ENCODE assay signal across 17 cellular contexts in the genomic region with DNA sequence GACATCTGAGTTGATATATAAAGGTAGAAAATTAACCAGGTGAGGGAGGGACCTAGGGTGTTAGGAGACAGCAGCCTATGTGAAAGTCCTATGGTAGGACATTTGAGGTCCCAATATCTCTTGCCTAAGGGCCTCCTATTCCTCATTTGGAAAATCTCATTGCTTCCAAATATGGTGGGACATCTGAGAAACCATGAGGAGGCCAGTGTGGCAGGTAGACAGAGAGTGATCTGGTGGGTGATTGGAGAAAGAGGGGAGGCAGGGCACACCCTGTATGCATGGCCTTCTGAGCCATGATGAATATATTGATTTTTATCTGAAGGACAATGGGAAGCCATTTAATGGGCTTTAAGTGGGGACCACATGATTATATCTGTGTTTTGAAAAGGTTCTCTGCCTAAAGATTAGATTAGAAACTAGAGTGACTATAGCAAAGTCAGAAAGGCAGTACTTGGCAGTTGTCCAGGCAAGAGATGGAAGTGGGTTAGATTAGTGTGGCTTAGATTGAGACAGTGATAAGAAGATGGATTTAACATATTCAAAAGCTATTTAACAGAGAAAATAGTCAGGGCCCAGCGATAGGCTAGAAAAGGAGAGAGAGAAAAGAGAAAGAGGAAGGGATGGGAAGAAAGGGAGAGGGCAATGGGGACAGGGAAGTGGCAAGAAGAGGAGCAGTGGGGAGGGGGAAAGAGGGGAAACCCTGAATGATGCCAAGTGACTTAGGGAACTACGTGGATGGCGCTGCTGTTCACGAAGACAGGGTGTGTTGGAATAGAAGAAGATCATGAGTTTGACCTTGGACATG.
A peak's percentile ranks its signal among the peaks of the same experiment; 100 is the strongest.
DNase-seq lines count a peak whose midpoint lies in the region; ATAC-seq and TF ChIP-seq lines count a peak whose summit lies in the region.
"Had no signal": no experiment of that assay in that cellular context is flagged by ENCODE, and none has a peak within 500 bp of the region (broad histone marks: within the 10 kb centered on the region; RNA-seq: fewer than 3 reads in every experiment).

No MANE protein-coding gene starts in this region.

- no peak overlapping the region for H3K4me2 ChIP-seq in DND-41 (ENCODE audit: insufficient read depth, low read length)

- H3K9ac ChIP-seq in DND-41 (ENCODE audit: low read depth, low read length) = no peak overlapping the region

- ATAC-seq in DND-41 (ENCODE audit: insufficient read depth, low read depth) (peak; percentile 29; the same call in 1 of the 3 replicates), SK-N-SH treated with all-trans-retinoic acid at 6 μM for 48 hours (no peak), HG03108 (IDR thresholded peaks at IDR 0.05; ENCODE audit: unreplicated experiment) (no peak)

- no peaks in the 10 kb centered on the region for H3K4me1 ChIP-seq in DND-41 (ENCODE audit: insufficient read depth, low read length)

- H3K9me3 ChIP-seq in DND-41 (ENCODE audit: insufficient read depth, low read length, severe bottlenecking) = no peaks in the 10 kb centered on the region

- H3K36me3 ChIP-seq in DND-41 (ENCODE audit: insufficient read depth, low read length) = no peaks in the 10 kb centered on the region

- no peaks in the 10 kb centered on the region for H3K79me2 ChIP-seq in DND-41 (ENCODE audit: insufficient read depth, low read length)

- no peak for TF ChIP-seq CTCF in DND-41 (IDR thresholded peaks at IDR 0.05; ENCODE audit: borderline replicate concordance, extremely low read depth, low read length, poor library complexity, severe bottlenecking)

- DNase-seq in DND-41 (peak; percentile 20), NCI-H1105 treated with DMSO at 0.1 percent for 48 hours (lab: John Stamatoyannopoulos, UW) (peak; percentile 88), NCI-H748 (lab: John Stamatoyannopoulos, UW; ENCODE audit: unreplicated experiment) (peak; percentile 80), superior temporal gyrus (ENCODE audit: extremely low spot score) (no peak), medulla oblongata (ENCODE audit: extremely low spot score) (no peak)
- DNase-seq: COR-L47, DMS53, HFFc6, Kasumi-1, MM.1S, NCI-H2029 treated with DMSO at 0.1 percent for 48 hours, NCI-H446 treated with DMSO at 0.1 percent for 48 hours, NCI-H774, SHP77 treated with DMSO at 0.1 percent for 48 hours, SW 1271 had no signal

- H3K27me3 ChIP-seq in DND-41 (ENCODE audit: insufficient read depth, low read length, poor library complexity) = no peaks in the 10 kb centered on the region

- H2AFZ ChIP-seq in DND-41 (ENCODE audit: low read depth, low read length) = no peak overlapping the region

- H3K4me3 ChIP-seq in DND-41 (ENCODE audit: low read depth in 1 of 2, low read length in 2 of 2) = no peak overlapping the region

- no peak overlapping the region for H3K27ac ChIP-seq in DND-41 (ENCODE audit: low read length)

- no peaks in the 10 kb centered on the region for H4K20me1 ChIP-seq in DND-41 (ENCODE audit: insufficient read depth, low read length)

TF ChIP-seq in SK-N-SH treated with all-trans-retinoic acid at 6 μM for 48 hours, 23 proteins besides CTCF, POLR2A, EP300 and RAD21 (continues in another document):
- TF ChIP-seq ZFP30 (CRISPR knock-in tag; IDR thresholded peaks at IDR 0.05) = no peak
- no peak for TF ChIP-seq CSDC2 (CRISPR knock-in tag; IDR thresholded peaks at IDR 0.05)
- TF ChIP-seq ESRRG (CRISPR knock-in tag; IDR thresholded peaks at IDR 0.05) = no peak
- no peak for TF ChIP-seq OSR1 (CRISPR knock-in tag; IDR thresholded peaks at IDR 0.05)
- TF ChIP-seq PPARA (CRISPR knock-in tag; IDR thresholded peaks at IDR 0.05; ENCODE audit: borderline replicate concordance) = no peak
- no peak for TF ChIP-seq ZFP3 (CRISPR knock-in tag; IDR thresholded peaks at IDR 0.05)
- TF ChIP-seq BACH2 (CRISPR knock-in tag; IDR thresholded peaks at IDR 0.05; ENCODE audit: borderline replicate concordance) = no peak
- TF ChIP-seq ZNF8 (CRISPR knock-in tag; IDR thresholded peaks at IDR 0.05) = peak; percentile 18; the same call in 1 of the 2 replicates
- TF ChIP-seq, protein P1, sequence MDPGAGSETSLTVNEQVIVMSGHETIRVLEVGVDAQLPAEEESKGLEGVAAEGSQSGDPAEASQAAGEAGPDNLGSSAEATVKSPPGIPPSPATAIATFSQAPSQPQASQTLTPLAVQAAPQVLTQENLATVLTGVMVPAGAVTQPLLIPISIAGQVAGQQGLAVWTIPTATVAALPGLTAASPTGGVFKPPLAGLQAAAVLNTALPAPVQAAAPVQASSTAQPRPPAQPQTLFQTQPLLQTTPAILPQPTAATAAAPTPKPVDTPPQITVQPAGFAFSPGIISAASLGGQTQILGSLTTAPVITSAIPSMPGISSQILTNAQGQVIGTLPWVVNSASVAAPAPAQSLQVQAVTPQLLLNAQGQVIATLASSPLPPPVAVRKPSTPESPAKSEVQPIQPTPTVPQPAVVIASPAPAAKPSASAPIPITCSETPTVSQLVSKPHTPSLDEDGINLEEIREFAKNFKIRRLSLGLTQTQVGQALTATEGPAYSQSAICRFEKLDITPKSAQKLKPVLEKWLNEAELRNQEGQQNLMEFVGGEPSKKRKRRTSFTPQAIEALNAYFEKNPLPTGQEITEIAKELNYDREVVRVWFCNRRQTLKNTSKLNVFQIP (CRISPR knock-in tag; IDR thresholded peaks at IDR 0.05; ENCODE audit: borderline replicate concordance, low read depth) = no peak
- TF ChIP-seq ZNF70 (CRISPR knock-in tag; IDR thresholded peaks at IDR 0.05) = no peak
- TF ChIP-seq ARNTL (CRISPR knock-in tag; IDR thresholded peaks at IDR 0.05; ENCODE audit: borderline replicate concordance, low read depth) = no peak
- TF ChIP-seq, protein P2, sequence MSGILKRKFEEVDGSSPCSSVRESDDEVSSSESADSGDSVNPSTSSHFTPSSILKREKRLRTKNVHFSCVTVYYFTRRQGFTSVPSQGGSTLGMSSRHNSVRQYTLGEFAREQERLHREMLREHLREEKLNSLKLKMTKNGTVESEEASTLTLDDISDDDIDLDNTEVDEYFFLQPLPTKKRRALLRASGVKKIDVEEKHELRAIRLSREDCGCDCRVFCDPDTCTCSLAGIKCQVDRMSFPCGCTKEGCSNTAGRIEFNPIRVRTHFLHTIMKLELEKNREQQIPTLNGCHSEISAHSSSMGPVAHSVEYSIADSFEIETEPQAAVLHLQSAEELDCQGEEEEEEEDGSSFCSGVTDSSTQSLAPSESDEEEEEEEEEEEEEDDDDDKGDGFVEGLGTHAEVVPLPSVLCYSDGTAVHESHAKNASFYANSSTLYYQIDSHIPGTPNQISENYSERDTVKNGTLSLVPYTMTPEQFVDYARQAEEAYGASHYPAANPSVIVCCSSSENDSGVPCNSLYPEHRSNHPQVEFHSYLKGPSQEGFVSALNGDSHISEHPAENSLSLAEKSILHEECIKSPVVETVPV (CRISPR knock-in tag; IDR thresholded peaks at IDR 0.05) = 0 out of 2 replicates have a peak, but pooled peaks have one; percentile 67
- no peak for TF ChIP-seq GLIS3 (CRISPR knock-in tag; IDR thresholded peaks at IDR 0.05)
- TF ChIP-seq, protein P3, sequence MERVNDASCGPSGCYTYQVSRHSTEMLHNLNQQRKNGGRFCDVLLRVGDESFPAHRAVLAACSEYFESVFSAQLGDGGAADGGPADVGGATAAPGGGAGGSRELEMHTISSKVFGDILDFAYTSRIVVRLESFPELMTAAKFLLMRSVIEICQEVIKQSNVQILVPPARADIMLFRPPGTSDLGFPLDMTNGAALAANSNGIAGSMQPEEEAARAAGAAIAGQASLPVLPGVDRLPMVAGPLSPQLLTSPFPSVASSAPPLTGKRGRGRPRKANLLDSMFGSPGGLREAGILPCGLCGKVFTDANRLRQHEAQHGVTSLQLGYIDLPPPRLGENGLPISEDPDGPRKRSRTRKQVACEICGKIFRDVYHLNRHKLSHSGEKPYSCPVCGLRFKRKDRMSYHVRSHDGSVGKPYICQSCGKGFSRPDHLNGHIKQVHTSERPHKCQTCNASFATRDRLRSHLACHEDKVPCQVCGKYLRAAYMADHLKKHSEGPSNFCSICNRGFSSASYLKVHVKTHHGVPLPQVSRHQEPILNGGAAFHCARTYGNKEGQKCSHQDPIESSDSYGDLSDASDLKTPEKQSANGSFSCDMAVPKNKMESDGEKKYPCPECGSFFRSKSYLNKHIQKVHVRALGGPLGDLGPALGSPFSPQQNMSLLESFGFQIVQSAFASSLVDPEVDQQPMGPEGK (CRISPR knock-in tag; IDR thresholded peaks at IDR 0.05; ENCODE audit: borderline replicate concordance) = no peak
- no peak for TF ChIP-seq SNAI2 (CRISPR knock-in tag; IDR thresholded peaks at IDR 0.05)
- no peak for TF ChIP-seq TOX (CRISPR knock-in tag; IDR thresholded peaks at IDR 0.05; ENCODE audit: borderline replicate concordance)
- TF ChIP-seq ZNF565 (CRISPR knock-in tag; conservative IDR thresholded peaks at IDR 0.05; ENCODE audit: low read depth) = no peak
- TF ChIP-seq, protein P4, sequence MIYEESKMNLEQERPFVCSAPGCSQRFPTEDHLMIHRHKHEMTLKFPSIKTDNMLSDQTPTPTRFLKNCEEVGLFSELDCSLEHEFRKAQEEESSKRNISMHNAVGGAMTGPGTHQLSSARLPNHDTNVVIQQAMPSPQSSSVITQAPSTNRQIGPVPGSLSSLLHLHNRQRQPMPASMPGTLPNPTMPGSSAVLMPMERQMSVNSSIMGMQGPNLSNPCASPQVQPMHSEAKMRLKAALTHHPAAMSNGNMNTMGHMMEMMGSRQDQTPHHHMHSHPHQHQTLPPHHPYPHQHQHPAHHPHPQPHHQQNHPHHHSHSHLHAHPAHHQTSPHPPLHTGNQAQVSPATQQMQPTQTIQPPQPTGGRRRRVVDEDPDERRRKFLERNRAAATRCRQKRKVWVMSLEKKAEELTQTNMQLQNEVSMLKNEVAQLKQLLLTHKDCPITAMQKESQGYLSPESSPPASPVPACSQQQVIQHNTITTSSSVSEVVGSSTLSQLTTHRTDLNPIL (CRISPR knock-in tag; IDR thresholded peaks at IDR 0.05; ENCODE audit: low read depth) = no peak
- TF ChIP-seq ZC3H10 (CRISPR knock-in tag; IDR thresholded peaks at IDR 0.05) = no peak

Comparison
In these comparisons a context has a peak if more than half of its experiments do, and no peak if none do; other contexts are left out.
1. DNase-seq: peak in DND-41 (single experiment), NCI-H1105 treated with DMSO at 0.1 percent for 48 hours (single experiment) and NCI-H748 (single experiment); none in superior temporal gyrus (single experiment) and medulla oblongata (single experiment).